9 cellular contexts compared by ENCODE assay signal in the genomic region with DNA sequence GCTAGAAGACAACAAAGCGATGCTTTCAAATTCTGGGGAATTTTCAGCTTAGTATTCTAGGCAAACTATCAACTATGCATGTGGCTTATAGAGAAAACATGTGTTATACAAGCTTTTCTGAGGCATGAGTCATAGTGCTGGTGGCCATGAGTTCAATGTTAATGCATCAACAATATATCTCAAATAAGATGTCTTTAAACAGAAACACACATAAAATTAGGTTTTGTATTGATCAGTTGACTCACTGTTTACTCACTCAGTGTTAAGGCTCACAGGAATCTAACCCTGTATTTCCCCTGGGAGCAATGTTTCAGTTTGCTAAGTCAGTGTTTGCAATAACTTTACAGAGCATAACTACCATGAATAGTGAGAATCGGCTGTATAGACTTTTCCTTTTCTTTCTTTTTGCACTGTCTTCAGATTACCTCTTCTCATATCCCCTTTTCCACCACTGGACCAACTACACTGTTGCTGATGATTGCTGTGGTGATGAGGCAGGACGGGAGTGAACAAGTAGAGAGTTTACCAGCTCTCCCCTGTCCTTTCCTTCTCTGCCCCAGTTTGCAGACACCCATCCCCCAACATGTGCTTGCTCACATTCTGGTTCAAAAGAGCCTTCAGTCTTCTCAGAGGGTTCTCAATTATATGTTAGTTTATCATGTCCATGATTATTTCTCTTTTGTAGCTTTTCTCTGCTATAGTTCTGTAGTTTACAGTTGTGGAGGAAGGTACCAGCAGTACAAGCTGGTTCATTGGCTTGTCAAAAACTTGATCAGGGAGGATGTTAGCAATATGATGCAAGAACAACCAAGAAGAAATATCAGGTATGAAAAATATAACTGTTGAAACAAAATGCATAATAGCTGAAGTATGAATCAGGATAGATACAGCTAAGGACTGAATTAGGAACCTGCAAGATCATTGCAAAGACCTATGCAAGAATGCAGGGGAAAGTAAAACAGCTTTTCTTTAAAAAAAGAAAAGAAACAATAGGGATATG. TPM values are rescaled to one million over a fixed set of nuclear protein-coding genes. Genes with fewer than 3 reads are reported as not detected.
DNase-seq lines count a peak whose midpoint lies in the region; ATAC-seq and TF ChIP-seq lines count a peak whose summit lies in the region.
"Had no signal": no experiment of that assay in that cellular context is flagged by ENCODE, and none has a peak within 500 bp of the region (broad histone marks: within the 10 kb centered on the region; RNA-seq: fewer than 3 reads in every experiment).

No MANE protein-coding gene starts in this region.

- H3K9me3 Mint-ChIP-seq in activated CD4-positive, alpha-beta T cell treated with anti-CD3 and anti-CD28 coated beads for 36 hours (ENCODE audit: low read depth) = peaks cover 9% of the 10 kb centered on the region
- no peaks in the 10 kb centered on the region for H3K9me3 Mint-ChIP-seq in central memory CD8-positive, alpha-beta T cell
- no peaks in the 10 kb centered on the region for H3K9me3 Mint-ChIP-seq in stimulated activated effector memory CD8-positive, alpha-beta T cell treated with anti-CD3 and anti-CD28 coated beads, Interleukin-12 subunit alpha, Interleukin-12 subunit beta, amount 100 ng/mL, for 72 hours

- CTCF ChIA-PET in activated CD4-positive, alpha-beta T cell treated with anti-CD3 and anti-CD28 coated beads for 36 hours (lab: Charles Lee) = interaction anchor here (0.6 to 1.8 kb wide), 12 partner anchors 13 to 749 kb away, joined by 3 to 8 read pairs (median 4); partner anchors contain the start of gene TTF2

- peak; percentile 61 for ATAC-seq in activated CD4-positive, alpha-beta T cell treated with anti-CD3 and anti-CD28 coated beads for 36 hours
- no peak for ATAC-seq in central memory CD8-positive, alpha-beta T cell (replicated peaks; ENCODE audit: extremely low read depth, poor library complexity, severe bottlenecking)
- ATAC-seq in stimulated activated effector memory CD8-positive, alpha-beta T cell treated with anti-CD3 and anti-CD28 coated beads, Interleukin-12 subunit alpha, Interleukin-12 subunit beta, amount 100 ng/mL, for 72 hours = peak; percentile 75

- TF ChIP-seq CTCF in NB4 (IDR thresholded peaks at IDR 0.05; ENCODE audit: low read depth, low read length) = no peak

- H3K4me3 ChIP-seq in NB4 (ENCODE audit: low read depth, low read length) (no peak overlapping the region), H7 (ENCODE audit: insufficient read depth, low read depth, low read length) (no peak overlapping the region)

- H3K27me3 ChIP-seq in H7 (ENCODE audit: control insufficient read depth, insufficient read depth, low read length) = no peaks in the 10 kb centered on the region

- no peaks in the 10 kb centered on the region for H3K27me3 Mint-ChIP-seq in activated CD4-positive, alpha-beta T cell treated with anti-CD3 and anti-CD28 coated beads for 36 hours
- no peaks in the 10 kb centered on the region for H3K27me3 Mint-ChIP-seq in central memory CD8-positive, alpha-beta T cell

- DNase-seq in activated CD4-positive, alpha-beta T cell treated with anti-CD3 and anti-CD28 coated beads for 36 hours = no peak
- DNase-seq in activated CD4-positive, alpha-beta T cell treated with anti-CD3 and anti-CD28 coated beads, Interleukin-2, amount 50 U/mL, for 4 hours = no peak
- DNase-seq in NB4 (ENCODE audit: low read depth) (peak; percentile 62), DMS79 (lab: John Stamatoyannopoulos, UW) (no peak), DMS53 (lab: John Stamatoyannopoulos, UW) (no peak), H7 (no peak)
- DNase-seq in central memory CD8-positive, alpha-beta T cell (ENCODE audit: low spot score in 2 of 2) = no peak
- peak in 1 of 2 donors; percentile 57 for DNase-seq in stimulated activated effector memory CD8-positive, alpha-beta T cell treated with anti-CD3 and anti-CD28 coated beads, Interleukin-12 subunit alpha, Interleukin-12 subunit beta, amount 100 ng/mL, for 72 hours (ENCODE audit: low spot score in 2 of 2)

- intact Hi-C loops in activated CD4-positive, alpha-beta T cell treated with anti-CD3 and anti-CD28 coated beads for 36 hours (cut with DNase I, micrococcal nuclease) = loop anchor here in 1 of 2 experiments (2.0 kb wide), 1 partner anchor 19 kb away; no protein-coding TSS in a partner anchor

- H3K27ac Mint-ChIP-seq in activated CD4-positive, alpha-beta T cell treated with anti-CD3 and anti-CD28 coated beads for 36 hours = peak overlapping the region; percentile 95
- H3K27ac Mint-ChIP-seq in central memory CD8-positive, alpha-beta T cell (ENCODE audit: low read depth) = peak overlapping the region; percentile 49
- peak overlapping the region; percentile 56 for H3K27ac Mint-ChIP-seq in stimulated activated effector memory CD8-positive, alpha-beta T cell treated with anti-CD3 and anti-CD28 coated beads, Interleukin-12 subunit alpha, Interleukin-12 subunit beta, amount 100 ng/mL, for 72 hours
- H3K27ac Mint-ChIP-seq: B cell had no signal

- peaks cover 42% of the 10 kb centered on the region for H3K4me1 Mint-ChIP-seq in activated CD4-positive, alpha-beta T cell treated with anti-CD3 and anti-CD28 coated beads for 36 hours
- peaks cover 27% of the 10 kb centered on the region for H3K4me1 Mint-ChIP-seq in central memory CD8-positive, alpha-beta T cell
- H3K4me1 Mint-ChIP-seq in stimulated activated effector memory CD8-positive, alpha-beta T cell treated with anti-CD3 and anti-CD28 coated beads, Interleukin-12 subunit alpha, Interleukin-12 subunit beta, amount 100 ng/mL, for 72 hours = peaks cover 44% of the 10 kb centered on the region
- H3K4me1 Mint-ChIP-seq: B cell had no signal

- peak overlapping the region; percentile 47 for H3K4me3 Mint-ChIP-seq in activated CD4-positive, alpha-beta T cell treated with anti-CD3 and anti-CD28 coated beads for 36 hours
- H3K4me3 Mint-ChIP-seq in central memory CD8-positive, alpha-beta T cell = peak overlapping the region; percentile 33
- H3K4me3 Mint-ChIP-seq in stimulated activated effector memory CD8-positive, alpha-beta T cell treated with anti-CD3 and anti-CD28 coated beads, Interleukin-12 subunit alpha, Interleukin-12 subunit beta, amount 100 ng/mL, for 72 hours = peak overlapping the region; percentile 46
- H3K4me3 Mint-ChIP-seq: B cell had no signal

- POLR2A ChIA-PET in activated CD4-positive, alpha-beta T cell treated with anti-CD3 and anti-CD28 coated beads for 36 hours (lab: Charles Lee) = interaction anchor here (0.9 to 1.8 kb wide), 5 partner anchors 14 to 49 kb away, joined by 3 to 13 read pairs (median 6); no protein-coding TSS in a partner anchor

- TF ChIP-seq POLR2A in NB4 (IDR thresholded peaks at IDR 0.05; ENCODE audit: extremely low read depth, insufficient read length) = no peak

- peaks cover 38% of the 10 kb centered on the region for H3K36me3 Mint-ChIP-seq in activated CD4-positive, alpha-beta T cell treated with anti-CD3 and anti-CD28 coated beads for 36 hours (ENCODE audit: low read depth)
- peaks cover 32% of the 10 kb centered on the region for H3K36me3 Mint-ChIP-seq in central memory CD8-positive, alpha-beta T cell (ENCODE audit: insufficient read depth)
- H3K36me3 Mint-ChIP-seq in stimulated activated effector memory CD8-positive, alpha-beta T cell treated with anti-CD3 and anti-CD28 coated beads, Interleukin-12 subunit alpha, Interleukin-12 subunit beta, amount 100 ng/mL, for 72 hours = peaks cover 95% of the 10 kb centered on the region

- H3K36me3 ChIP-seq in H7 (replicated peaks; ENCODE audit: control insufficient read depth, insufficient read depth, low read length) = no peaks in the 10 kb centered on the region

RNA-seq across cellular contexts. Expression of gene CD2, which starts 23.9 kb away (rescaled TPM):
- 100 to 1,000 TPM; 287 to 291 TPM for total RNA-seq in activated CD4-positive, alpha-beta T cell treated with anti-CD3 and anti-CD28 coated beads for 36 hours
- not detected in 2 replicates for total RNA-seq in H7 (2014; rRNA removed; shearing (Covaris generic))

Comparison
In these comparisons a context has a peak if more than half of its experiments do, and no peak if none do; other contexts are left out.
1. RNA of gene CD2, which starts 23.9 kb away (total RNA-seq): 287 to 291 TPM in activated CD4-positive, alpha-beta T cell treated with anti-CD3 and anti-CD28 coated beads for 36 hours; not detected in H7; every median in the first group is over 100 times any median in the second.
2. Peak in every context shown above with its lines, with median percentiles within 50 percentile points of each other: H3K27ac Mint-ChIP-seq and H3K4me3 Mint-ChIP-seq.